In the genomic region with DNA sequence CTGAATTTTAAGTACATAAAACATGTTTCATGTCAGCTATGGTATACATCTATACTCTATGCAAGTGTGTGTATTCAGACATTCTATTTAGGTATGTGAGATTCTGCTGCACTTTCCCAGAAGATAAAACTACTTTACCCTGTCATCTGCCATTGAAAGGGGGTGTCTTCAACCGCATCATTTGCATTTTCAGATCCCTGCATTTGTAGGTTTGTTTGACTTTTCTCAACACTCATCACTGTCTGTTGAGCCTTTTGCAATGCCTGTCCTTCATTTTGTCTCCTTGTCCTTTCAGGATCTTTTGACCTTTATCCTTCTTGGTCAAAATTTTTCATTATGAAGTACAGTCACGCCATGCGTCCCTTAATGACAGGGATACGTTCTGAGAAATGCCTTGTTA, we compare ENCODE assay signal across 16 cellular contexts.
DNase-seq lines count a peak whose midpoint lies in the region; ATAC-seq and TF ChIP-seq lines count a peak whose summit lies in the region.
"Had no signal": no experiment of that assay in that cellular context is flagged by ENCODE, and none has a peak within 500 bp of the region (broad histone marks: within the 10 kb centered on the region; RNA-seq: fewer than 3 reads in every experiment).

No MANE protein-coding gene starts in this region.

- H3K4me1 ChIP-seq in OCI-LY7 (ENCODE audit: insufficient read depth, low read length, poor library complexity, severe bottlenecking), result peaks cover 63% of the 10 kb centered on the region
- H3K4me1 ChIP-seq in body of pancreas, result no peaks in the 10 kb centered on the region

- no peak overlapping the region for H3K4me3 ChIP-seq in OCI-LY7 (ENCODE audit: low read depth, low read length, poor library complexity, severe bottlenecking)
- H3K4me3 ChIP-seq in body of pancreas, result no peak overlapping the region

- TF ChIP-seq CTCF in OCI-LY7 (conservative IDR thresholded peaks at IDR 0.05; ENCODE audit: low read length) (no peak), body of pancreas (IDR thresholded peaks at IDR 0.05) (no peak)

- no peak for TF ChIP-seq POLR2A in body of pancreas (IDR thresholded peaks at IDR 0.05)

- H4K20me1 ChIP-seq in OCI-LY7 (ENCODE audit: insufficient read depth, low read length), result no peaks in the 10 kb centered on the region

- peak overlapping the region; percentile 50 for H3K4me2 ChIP-seq in OCI-LY7 (ENCODE audit: low read length)

- H3K79me2 ChIP-seq in OCI-LY7 (ENCODE audit: insufficient read depth, low read depth, low read length), result no peaks in the 10 kb centered on the region

- peak overlapping the region; percentile 71 for H2AFZ ChIP-seq in OCI-LY7 (ENCODE audit: low read length)

- WGBS in body of pancreas, 2 donors, result 55 to 67% methylated on average over 4 of the region's 4 CpGs

- H3K9me3 ChIP-seq in OCI-LY7 (ENCODE audit: low read length) (peaks cover 5% of the 10 kb centered on the region; the same call in 1 of the 2 replicates), body of pancreas (no peaks in the 10 kb centered on the region)

- DNase-seq in OCI-LY7 (ENCODE audit: low spot score) (peak; percentile 26), body of pancreas (no peak), NOMO-1 treated with dmso at 0.1 percent for 144 hours (lab: John Stamatoyannopoulos, UW; ENCODE audit: unreplicated experiment) (no peak), NCI-H1105 treated with DMSO at 0.1 percent for 48 hours (lab: John Stamatoyannopoulos, UW) (no peak)
- DNase-seq in activated effector memory CD4-positive, alpha-beta T cell treated with anti-CD3 and anti-CD28 coated beads, Interleukin-2, amount 50 U/mL, for 16 hours, result no peak
- DNase-seq: cerebellar nuclear complex, NCI-H1417 treated with DMSO at 0.1 percent for 48 hours, NCI-H510A, SHP77, substantia nigra had no signal

- H3K27me3 ChIP-seq in body of pancreas, result no peaks in the 10 kb centered on the region

- CTCF ChIA-PET in OCI-LY7 (lab: Charles Lee; ENCODE audit: unreplicated experiment), result no interaction called here

- ATAC-seq in GM18867 (IDR thresholded peaks at IDR 0.05; ENCODE audit: unreplicated experiment) (peak; percentile 76), GM21619 (IDR thresholded peaks at IDR 0.05; ENCODE audit: unreplicated experiment) (peak; percentile 56), HG03103 (IDR thresholded peaks at IDR 0.05; ENCODE audit: low read depth, unreplicated experiment) (peak; percentile 72), body of pancreas (no peak)
- ATAC-seq: HepG2, left lobe of liver, sciatic nerve had no signal

- POLR2A ChIA-PET in OCI-LY7 (lab: Charles Lee), result interaction anchor here (0.6 to 16.8 kb wide), 6 partner anchors 8 to 68 kb away, joined by 3 to 220 read pairs (median 5); no protein-coding TSS in a partner anchor

- no TSS peak for BruUV-seq in OCI-LY7 (replicated peaks; lab: Mats Ljungman, UMichigan)

- intact Hi-C loops in OCI-LY7 (cut with micrococcal nuclease; ENCODE audit: unreplicated experiment), result no loop called here
- intact Hi-C loops in body of pancreas (cut with DNase I), result no loop called here

- H3K27ac ChIP-seq in OCI-LY7 (ENCODE audit: low read depth, low read length, poor library complexity, severe bottlenecking) (peak overlapping the region; percentile 61), body of pancreas (no peak overlapping the region)

- H3K36me3 ChIP-seq in OCI-LY7 (ENCODE audit: insufficient read depth, low read length), result peaks cover 3% of the 10 kb centered on the region; the same call in 1 of the 2 replicates
- H3K36me3 ChIP-seq in body of pancreas (replicated peaks in 1 of 2; ENCODE audit: insufficient read depth in 1 of 2, low read depth in 2 of 2), result no peaks in the 10 kb centered on the region

- H3K9me2 ChIP-seq in OCI-LY7 (ENCODE audit: insufficient read depth, low read length), result no peaks in the 10 kb centered on the region
